ENCODE assay signal across 8 cellular contexts in genomic region chr1:198686069-198686728, GRCh38.
A peak's percentile ranks its signal among the peaks of the same experiment; 100 is the strongest.
DNase-seq lines count a peak whose midpoint lies in the region; ATAC-seq, FAIRE-seq and TF ChIP-seq lines count a peak whose summit lies in the region.

No MANE protein-coding gene starts in this region.

- peaks cover 53% of the 10 kb centered on the region for H3K36me3 Mint-ChIP-seq in effector memory CD8-positive, alpha-beta T cell (ENCODE audit: insufficient read depth)
- H3K36me3 Mint-ChIP-seq in stimulated activated effector memory CD8-positive, alpha-beta T cell treated with anti-CD3 and anti-CD28 coated beads, Interleukin-12 subunit alpha, Interleukin-12 subunit beta, amount 100 ng/mL, for 72 hours: peaks cover 82% of the 10 kb centered on the region

- H3K27ac Mint-ChIP-seq in effector memory CD8-positive, alpha-beta T cell: peak overlapping the region; percentile 90 to 100
- peak overlapping the region; percentile 89 for H3K27ac Mint-ChIP-seq in stimulated activated effector memory CD8-positive, alpha-beta T cell treated with anti-CD3 and anti-CD28 coated beads, Interleukin-12 subunit alpha, Interleukin-12 subunit beta, amount 100 ng/mL, for 72 hours

- no peak overlapping the region for H3K4me3 ChIP-seq in AG09309 (ENCODE audit: control insufficient read depth, low read depth, low read length)
- no peak overlapping the region for H3K4me3 ChIP-seq in coronary artery

- H3K4me3 Mint-ChIP-seq in effector memory CD8-positive, alpha-beta T cell: peak overlapping the region; percentile 65 to 67
- peak overlapping the region; percentile 45 for H3K4me3 Mint-ChIP-seq in stimulated activated effector memory CD8-positive, alpha-beta T cell treated with anti-CD3 and anti-CD28 coated beads, Interleukin-12 subunit alpha, Interleukin-12 subunit beta, amount 100 ng/mL, for 72 hours

- DNase-seq in AG09309 (ENCODE audit: low read depth) (no peak), GM19239 (ENCODE audit: insufficient read length, low spot score) (no peak), OCI-M1 (lab: John Stamatoyannopoulos, UW) (peak; percentile 79), coronary artery (ENCODE audit: low spot score) (no peak)
- DNase-seq in effector memory CD8-positive, alpha-beta T cell: no peak
- DNase-seq in stimulated activated effector memory CD8-positive, alpha-beta T cell treated with anti-CD3 and anti-CD28 coated beads, Interleukin-12 subunit alpha, Interleukin-12 subunit beta, amount 100 ng/mL, for 72 hours (ENCODE audit: low spot score in 2 of 2): no peak
- no peak for DNase-seq in activated CD4-positive, CD25-positive, alpha-beta regulatory T cell (lab: John Stamatoyannopoulos, UW)
- no peak for DNase-seq in stimulated activated CD4-positive, alpha-beta T cell treated with anti-CD3 and anti-CD28 coated beads, Interleukin-2, amount 100 ng/mL, for 48 hours

- no peaks in the 10 kb centered on the region for H3K9me3 Mint-ChIP-seq in effector memory CD8-positive, alpha-beta T cell
- no peaks in the 10 kb centered on the region for H3K9me3 Mint-ChIP-seq in stimulated activated effector memory CD8-positive, alpha-beta T cell treated with anti-CD3 and anti-CD28 coated beads, Interleukin-12 subunit alpha, Interleukin-12 subunit beta, amount 100 ng/mL, for 72 hours

- H3K27ac ChIP-seq in coronary artery: no peak overlapping the region

- H3K4me1 Mint-ChIP-seq in effector memory CD8-positive, alpha-beta T cell (ENCODE audit: low read depth in 2 of 2): peaks cover 47 to 75% of the 10 kb centered on the region in 2 donors
- H3K4me1 Mint-ChIP-seq in stimulated activated effector memory CD8-positive, alpha-beta T cell treated with anti-CD3 and anti-CD28 coated beads, Interleukin-12 subunit alpha, Interleukin-12 subunit beta, amount 100 ng/mL, for 72 hours: peaks cover 68% of the 10 kb centered on the region

- TF ChIP-seq CTCF in AG09309 (IDR thresholded peaks at IDR 0.05; ENCODE audit: control insufficient read depth, insufficient read depth, low read depth, low read length, missing control alignments) (peak; percentile 10), coronary artery (IDR thresholded peaks at IDR 0.05) (no peak)

- peak; percentile 86 for FAIRE-seq in GM19239 (lab: Jason Lieb, UNC)

- ATAC-seq in effector memory CD8-positive, alpha-beta T cell (replicated peaks): no peak
- no peak for ATAC-seq in stimulated activated effector memory CD8-positive, alpha-beta T cell treated with anti-CD3 and anti-CD28 coated beads, Interleukin-12 subunit alpha, Interleukin-12 subunit beta, amount 100 ng/mL, for 72 hours

- H3K27me3 Mint-ChIP-seq in effector memory CD8-positive, alpha-beta T cell: no peaks in the 10 kb centered on the region
